Comparison of ENCODE assay signal across 2 cellular contexts in the genomic region with DNA sequence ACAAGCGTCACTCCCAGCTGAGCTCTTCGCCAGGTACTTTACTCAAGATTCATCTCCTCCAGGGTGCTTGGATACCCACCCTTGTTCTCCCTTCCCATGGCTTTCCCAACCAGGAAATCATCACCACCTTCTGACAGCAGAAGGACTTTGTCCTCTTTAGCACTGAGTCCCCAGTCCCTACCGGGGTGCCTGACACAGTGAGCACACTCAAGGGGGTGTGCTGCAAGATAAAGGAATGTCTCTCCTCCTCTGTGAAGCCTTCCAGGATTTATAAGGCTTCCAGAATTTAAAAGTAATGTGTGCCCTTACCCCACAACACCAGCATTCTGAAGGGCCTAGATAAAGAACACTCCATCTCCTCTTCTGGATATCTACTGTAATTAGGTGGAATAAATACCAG.
TF ChIP-seq lines count a peak whose summit lies in the region.

No MANE protein-coding gene starts in this region.

TF ChIP-seq in IMR-90, 13 proteins besides CTCF, POLR2A, EP300 and RAD21:
- TF ChIP-seq FOS (IDR thresholded peaks at IDR 0.05; ENCODE audit: low read depth, low read length), result no peak
- no peak for TF ChIP-seq ELK1 (IDR thresholded peaks at IDR 0.05; ENCODE audit: borderline replicate concordance, low read depth, low read length)
- TF ChIP-seq MXI1 (IDR thresholded peaks at IDR 0.05; ENCODE audit: borderline replicate concordance, low read depth, low read length), result no peak
- TF ChIP-seq MAFK (IDR thresholded peaks at IDR 0.05; ENCODE audit: low read depth, low read length), result no peak
- no peak for TF ChIP-seq SMC3 (IDR thresholded peaks at IDR 0.05; ENCODE audit: low read depth, low read length)
- no peak for TF ChIP-seq RCOR1 (IDR thresholded peaks at IDR 0.05; ENCODE audit: insufficient replicate concordance, low read length)
- no peak for TF ChIP-seq CEBPB (IDR thresholded peaks at IDR 0.05; ENCODE audit: low read depth, low read length)
- TF ChIP-seq BHLHE40 (IDR thresholded peaks at IDR 0.05; ENCODE audit: low read depth, low read length), result no peak
- TF ChIP-seq USF2 (IDR thresholded peaks at IDR 0.05; ENCODE audit: low read depth, low read length), result no peak
- TF ChIP-seq CHD1 (IDR thresholded peaks at IDR 0.05; ENCODE audit: low read depth, low read length), result no peak
- no peak for TF ChIP-seq MAZ (IDR thresholded peaks at IDR 0.05; ENCODE audit: borderline replicate concordance, low read depth, low read length)
- no peak for TF ChIP-seq RFX5 (IDR thresholded peaks at IDR 0.05; ENCODE audit: low read depth, low read length)
- TF ChIP-seq NFE2L2 (IDR thresholded peaks at IDR 0.05; ENCODE audit: low read depth, low read length), result no peak

TF ChIP-seq in endothelial cell of umbilical vein, 7 proteins besides CTCF, POLR2A, EP300 and RAD21:
- TF ChIP-seq EZH2 (IDR thresholded peaks at IDR 0.05; ENCODE audit: borderline replicate concordance, low read depth, low read length, severe bottlenecking), result no peak
- TF ChIP-seq GATA2 (IDR thresholded peaks at IDR 0.05; ENCODE audit: insufficient read depth, insufficient read length, low read depth, low read length), result no peak
- TF ChIP-seq MYC (IDR thresholded peaks at IDR 0.05; ENCODE audit: low read depth, low read length), result no peak
- TF ChIP-seq, protein P1, sequence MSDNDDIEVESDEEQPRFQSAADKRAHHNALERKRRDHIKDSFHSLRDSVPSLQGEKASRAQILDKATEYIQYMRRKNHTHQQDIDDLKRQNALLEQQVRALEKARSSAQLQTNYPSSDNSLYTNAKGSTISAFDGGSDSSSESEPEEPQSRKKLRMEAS (IDR thresholded peaks at IDR 0.05; ENCODE audit: insufficient read depth, insufficient read length), result no peak
- TF ChIP-seq JUN (IDR thresholded peaks at IDR 0.05; ENCODE audit: borderline replicate concordance, insufficient read depth, insufficient read length, low read depth), result no peak
